ENCODE assay signal across 14 cellular contexts in genomic region chrX:15273275-15273674, GRCh38. TPM values are rescaled to one million over a fixed set of nuclear protein-coding genes. Genes with fewer than 3 reads are reported as not detected.
"Had no signal": no experiment of that assay in that cellular context is flagged by ENCODE, and none has a peak within 500 bp of the region (broad histone marks: within the 10 kb centered on the region; RNA-seq: fewer than 3 reads in every experiment).

No MANE protein-coding gene starts in this region.

RNA-seq across cellular contexts. Expression of gene ASB9, which starts 3.4 kb away (rescaled TPM):
- total RNA-seq: activated B cell treated with CpG ODN at 0.5 μM for 24 hours, T-helper 17 cell had no signal

RNA-seq across cellular contexts. Expression of gene ASB11, which starts 42.2 kb away (rescaled TPM):
- total RNA-seq: activated B cell treated with CpG ODN at 0.5 μM for 24 hours; activated CD4-positive, alpha-beta memory T cell treated with anti-CD3 and anti-CD28 coated beads for 36 hours; activated CD4-positive, alpha-beta memory T cell treated with anti-CD3 and anti-CD28 coated beads, Interleukin-2, amount 10 ng/mL, durations not matched to agents 7 days and 5 days; activated CD4-positive, alpha-beta T cell treated with anti-CD3 and anti-CD28 coated beads for 36 hours; activated CD4-positive, alpha-beta T cell treated with anti-CD3 and anti-CD28 coated beads, Interleukin-2, amount 10 ng/mL, durations not matched to agents 24 days and 14 days; activated CD4-positive, alpha-beta T cell treated with anti-CD3 and anti-CD28 coated beads, Interleukin-2, amount 10 ng/mL, durations not matched to agents 7 days and 5 days; activated CD8-positive, alpha-beta memory T cell treated with anti-CD3 and anti-CD28 coated beads for 36 hours; activated CD8-positive, alpha-beta memory T cell treated with anti-CD3 and anti-CD28 coated beads, Interleukin-2, amount 10 ng/mL, durations not matched to agents 7 days and 5 days; activated CD8-positive, alpha-beta T cell treated with anti-CD3 and anti-CD28 coated beads for 36 hours; activated CD8-positive, alpha-beta T cell treated with anti-CD3 and anti-CD28 coated beads, Interleukin-2, amount 10 ng/mL, durations not matched to agents 7 days and 5 days; T-helper 1 cell treated with Interleukin-12 subunit alpha and Interleukin-12 subunit beta and Interleukin-4 antibody, amounts not matched to agents 30 ng/mL and 1 ng/mL, for 36 hours; T-helper 17 cell; T-helper 2 cell treated with Interferon-gamma antibody and Interleukin-4, amounts not matched to agents 100 ng/mL and 5 ng/mL, for 36 hours; WTC11 had no signal
